ENCODE assay signal across 32 cellular contexts in the genomic region with DNA sequence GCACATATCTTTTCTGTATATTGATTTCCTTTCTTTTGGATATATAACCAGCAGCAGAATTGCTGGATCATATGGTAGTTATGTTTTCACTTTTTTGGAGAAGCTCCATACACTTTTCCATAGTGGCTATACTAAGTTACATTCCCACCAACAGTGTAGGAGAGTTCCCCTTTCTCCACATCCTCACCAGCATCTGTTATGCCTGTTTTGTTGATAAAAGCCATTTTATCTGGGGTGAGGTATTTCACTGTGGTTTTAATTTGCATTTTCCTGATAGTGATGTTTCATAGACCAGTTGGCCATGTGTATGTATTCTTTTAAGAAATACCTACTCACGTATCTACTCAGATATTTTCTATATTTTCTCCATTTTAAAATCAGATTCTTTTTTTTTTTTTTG.
"Had no signal": no experiment of that assay in that cellular context is flagged by ENCODE, and none has a peak within 500 bp of the region (broad histone marks: within the 10 kb centered on the region; RNA-seq: fewer than 3 reads in every experiment).

No MANE protein-coding gene starts in this region.

- H3K9me3 Mint-ChIP-seq: activated CD4-positive, alpha-beta memory T cell treated with anti-CD3 and anti-CD28 coated beads, Interleukin-2, amount 10 ng/mL, durations not matched to agents 7 days and 5 days; activated CD4-positive, alpha-beta T cell treated with anti-CD3 and anti-CD28 coated beads, Interleukin-2, amount 10 ng/mL, durations not matched to agents 7 days and 5 days; activated naive CD8-positive, alpha-beta T cell treated with anti-CD3 and anti-CD28 coated beads, Interleukin-2, amount 10 ng/mL, durations not matched to agents 7 days and 5 days had no signal

- H3K4me1 ChIP-seq: body of pancreas, colonic mucosa, esophagus squamous epithelium, gastroesophageal sphincter had no signal

- H3K27me3 ChIP-seq: body of pancreas, colonic mucosa, esophagus squamous epithelium, gastroesophageal sphincter had no signal

- H3K36me3 Mint-ChIP-seq: activated naive CD4-positive, alpha-beta T cell treated with anti-CD3 and anti-CD28 coated beads, Interleukin-2, amount 10 ng/mL, durations not matched to agents 7 days and 5 days; activated naive CD4-positive, alpha-beta T cell treated with anti-CD3 and anti-CD28 coated beads, Interleukin-2, amount 50 U/mL, for 72 hours; activated naive CD8-positive, alpha-beta T cell treated with anti-CD3 and anti-CD28 coated beads, Interleukin-2, amount 10 ng/mL, durations not matched to agents 7 days and 5 days; WTC11 had no signal

- DNase-seq: activated CD4-positive, alpha-beta memory T cell treated with anti-CD3 and anti-CD28 coated beads, Interleukin-2, amount 10 ng/mL, durations not matched to agents 7 days and 5 days; activated CD4-positive, alpha-beta T cell treated with anti-CD3 and anti-CD28 coated beads for 1 hour; activated CD4-positive, alpha-beta T cell treated with anti-CD3 and anti-CD28 coated beads for 4 hours; activated CD4-positive, alpha-beta T cell treated with anti-CD3 and anti-CD28 coated beads, Interleukin-2, amount 10 ng/mL, durations not matched to agents 7 days and 5 days; activated CD4-positive, alpha-beta T cell treated with anti-CD3 and anti-CD28 coated beads, Interleukin-2, amount 50 U/mL, for 4 hours; activated CD8-positive, alpha-beta memory T cell treated with anti-CD3 and anti-CD28 coated beads, Interleukin-2, amount 50 U/mL, for 48 hours; activated gamma-delta T cell; activated naive CD4-positive, alpha-beta T cell; activated naive CD4-positive, alpha-beta T cell treated with anti-CD3 and anti-CD28 coated beads, Interleukin-2, amount 10 ng/mL, durations not matched to agents 7 days and 5 days; activated naive CD8-positive, alpha-beta T cell treated with anti-CD3 and anti-CD28 coated beads, Interleukin-2, amount 10 ng/mL, durations not matched to agents 7 days and 5 days; activated T-cell treated with anti-CD3 and anti-CD28 coated beads for 4 hours; activated T-cell treated with anti-CD3 and anti-CD28 coated beads, Interleukin-2, amount 50 U/mL, for 24 hours; activated T-cell treated with anti-CD3 and anti-CD28 coated beads, Interleukin-2, amount 50 U/mL, for 72 hours; amniotic stem cell; anterior cingulate cortex; body of pancreas; caudate nucleus; cerebellar nuclear complex; colonic mucosa; effector CD8-positive, alpha-beta T cell; esophagus squamous epithelium; foreskin melanocyte; heart right ventricle; T-helper 2 cell had no signal

- H3K4me3 ChIP-seq: body of pancreas, colonic mucosa, esophagus squamous epithelium, gastroesophageal sphincter, heart right ventricle had no signal

- FAIRE-seq: endometrium, endothelial cell of umbilical vein, TTC549 had no signal

- H3K27ac Mint-ChIP-seq: activated CD4-positive, alpha-beta memory T cell treated with anti-CD3 and anti-CD28 coated beads, Interleukin-2, amount 10 ng/mL, durations not matched to agents 7 days and 5 days; activated CD4-positive, alpha-beta T cell treated with anti-CD3 and anti-CD28 coated beads, Interleukin-2, amount 10 ng/mL, durations not matched to agents 7 days and 5 days; activated naive CD4-positive, alpha-beta T cell treated with anti-CD3 and anti-CD28 coated beads, Interleukin-2, amount 10 ng/mL, durations not matched to agents 7 days and 5 days; activated naive CD4-positive, alpha-beta T cell treated with anti-CD3 and anti-CD28 coated beads, Interleukin-2, amount 50 U/mL, for 72 hours; activated naive CD8-positive, alpha-beta T cell treated with anti-CD3 and anti-CD28 coated beads, Interleukin-2, amount 10 ng/mL, durations not matched to agents 7 days and 5 days; activated T-cell treated with anti-CD3 and anti-CD28 coated beads, Interleukin-2, amount 50 U/mL, for 24 hours; activated T-cell treated with anti-CD3 and anti-CD28 coated beads, Interleukin-2, amount 50 U/mL, for 72 hours had no signal

- H3K4me3 Mint-ChIP-seq: activated CD4-positive, alpha-beta memory T cell treated with anti-CD3 and anti-CD28 coated beads, Interleukin-2, amount 10 ng/mL, durations not matched to agents 7 days and 5 days; activated CD4-positive, alpha-beta T cell treated with anti-CD3 and anti-CD28 coated beads, Interleukin-2, amount 10 ng/mL, durations not matched to agents 7 days and 5 days; activated naive CD4-positive, alpha-beta T cell treated with anti-CD3 and anti-CD28 coated beads, Interleukin-2, amount 10 ng/mL, durations not matched to agents 7 days and 5 days; activated naive CD8-positive, alpha-beta T cell treated with anti-CD3 and anti-CD28 coated beads, Interleukin-2, amount 10 ng/mL, durations not matched to agents 7 days and 5 days; activated T-cell treated with anti-CD3 and anti-CD28 coated beads, Interleukin-2, amount 50 U/mL, for 24 hours; activated T-cell treated with anti-CD3 and anti-CD28 coated beads, Interleukin-2, amount 50 U/mL, for 72 hours; WTC11 had no signal

- H3K4me1 Mint-ChIP-seq: activated CD4-positive, alpha-beta memory T cell treated with anti-CD3 and anti-CD28 coated beads, Interleukin-2, amount 10 ng/mL, durations not matched to agents 7 days and 5 days; activated CD4-positive, alpha-beta T cell treated with anti-CD3 and anti-CD28 coated beads, Interleukin-2, amount 10 ng/mL, durations not matched to agents 7 days and 5 days; activated naive CD4-positive, alpha-beta T cell treated with anti-CD3 and anti-CD28 coated beads, Interleukin-2, amount 10 ng/mL, durations not matched to agents 7 days and 5 days; activated naive CD8-positive, alpha-beta T cell treated with anti-CD3 and anti-CD28 coated beads, Interleukin-2, amount 10 ng/mL, durations not matched to agents 7 days and 5 days had no signal

- H3K9me3 ChIP-seq: body of pancreas, colonic mucosa, esophagus squamous epithelium, gastroesophageal sphincter had no signal

- H3K27ac ChIP-seq: body of pancreas, colonic mucosa, epithelial cell of prostate, esophagus squamous epithelium, gastroesophageal sphincter, heart right ventricle, VCaP had no signal

- H3K27me3 Mint-ChIP-seq: activated CD4-positive, alpha-beta memory T cell treated with anti-CD3 and anti-CD28 coated beads, Interleukin-2, amount 10 ng/mL, durations not matched to agents 7 days and 5 days; activated CD4-positive, alpha-beta T cell treated with anti-CD3 and anti-CD28 coated beads, Interleukin-2, amount 10 ng/mL, durations not matched to agents 7 days and 5 days; activated naive CD4-positive, alpha-beta T cell treated with anti-CD3 and anti-CD28 coated beads, Interleukin-2, amount 10 ng/mL, durations not matched to agents 7 days and 5 days; activated naive CD8-positive, alpha-beta T cell treated with anti-CD3 and anti-CD28 coated beads, Interleukin-2, amount 10 ng/mL, durations not matched to agents 7 days and 5 days; activated T-cell treated with anti-CD3 and anti-CD28 coated beads, Interleukin-2, amount 50 U/mL, for 24 hours had no signal

- H3K36me3 ChIP-seq: colonic mucosa, esophagus squamous epithelium, gastroesophageal sphincter, heart right ventricle had no signal
